Comparison of ENCODE assay signal across 8 cellular contexts in genomic region chr5:134176523-134177196, GRCh38. TPM values are rescaled to one million over a fixed set of nuclear protein-coding genes. Genes with fewer than 3 reads are reported as not detected.
DNase-seq lines count a peak whose midpoint lies in the region; ATAC-seq and TF ChIP-seq lines count a peak whose summit lies in the region.

Gene SKP1 (minus strand): TSS chr5:134176950. CDS start chr5:134174022, 2,928 bp downstream.

- H3K9me3 ChIP-seq in T-helper 17 cell (ENCODE audit: control insufficient read depth, low read length, poor library complexity, severe bottlenecking), result no peaks in the 10 kb centered on the region
- H3K9me3 ChIP-seq in upper lobe of left lung, result no peaks in the 10 kb centered on the region

- peak within 1 kb of the TSS; percentile 91 for H3K4me3 ChIP-seq in GM12875 (ENCODE audit: low read depth, low read length)
- peak within 1 kb of the TSS; percentile 59 to 92 (median 75) for H3K4me3 ChIP-seq in upper lobe of left lung

- ATAC-seq in HG02623 (IDR thresholded peaks at IDR 0.05; ENCODE audit: unreplicated experiment) (peak; percentile 78), T-helper 17 cell (peak; percentile 84), left cardiac atrium (peak; percentile 90 to 94), upper lobe of left lung (ENCODE audit: low FRiP score in 2 of 2) (peak; percentile 93 to 96)

- peak within 1 kb of the TSS; percentile 97 for H3K4me3 Mint-ChIP-seq in T-helper 17 cell
- H3K4me3 Mint-ChIP-seq in progenitor cell of endocrine pancreas (ENCODE audit: low read depth), result peak within 1 kb of the TSS; percentile 96

- TF ChIP-seq POLR2A in upper lobe of left lung (IDR thresholded peaks at IDR 0.05), result peak; percentile 43 to 99 (median 95)

- WGBS in upper lobe of left lung, 2 donors, result 0 to 1% methylated on average over 17 to 37 of the region's 83 CpGs

- no peaks in the 10 kb centered on the region for H3K27me3 ChIP-seq in upper lobe of left lung

- intact Hi-C loops in left cardiac atrium (cut with DNase I), result loop anchor here in 1 of 2 donors (10.0 kb wide), 1 partner anchor 188 kb away; the partner anchor contains the start of gene CDKL3

- peaks cover 24 to 34% (median 28%) of the 10 kb centered on the region in 4 donors for H3K4me1 ChIP-seq in upper lobe of left lung

- H3K27ac Mint-ChIP-seq in T-helper 17 cell (peak within 1 kb of the TSS; percentile 96), progenitor cell of endocrine pancreas (peak within 1 kb of the TSS; percentile 99)

- H3K36me3 ChIP-seq in upper lobe of left lung, result peaks cover 10 to 19% (median 13%) of the 10 kb centered on the region in 4 donors

- H3K36me3 Mint-ChIP-seq in T-helper 17 cell (ENCODE audit: low read depth), result peaks cover 7% of the 10 kb centered on the region
- H3K36me3 Mint-ChIP-seq in progenitor cell of endocrine pancreas (ENCODE audit: insufficient read depth), result peaks cover 8% of the 10 kb centered on the region

- peak in 1 of 4 donors; percentile 73 for TF ChIP-seq EP300 in upper lobe of left lung (IDR thresholded peaks at IDR 0.05)

- TF ChIP-seq CTCF in GM12875 (IDR thresholded peaks at IDR 0.05; ENCODE audit: borderline replicate concordance, insufficient read depth, low read depth, low read length) (no peak), progenitor cell of endocrine pancreas (IDR thresholded peaks at IDR 0.05; ENCODE audit: unreplicated experiment) (no peak), upper lobe of left lung (IDR thresholded peaks at IDR 0.05) (peak in 1 of 6 experiments; percentile 20)

- H3K9me3 Mint-ChIP-seq in progenitor cell of endocrine pancreas (ENCODE audit: low read depth), result no peaks in the 10 kb centered on the region

- DNase-seq in NCI-H1105 treated with DMSO at 0.1 percent for 48 hours (lab: John Stamatoyannopoulos, UW), result peak; percentile 59
- peak; percentile 76 to 87 (median 76) for DNase-seq in T-helper 17 cell
- peak; percentile 42 for DNase-seq in amniotic stem cell (lab: John Stamatoyannopoulos, UW)
- peak; percentile 85 for DNase-seq in left cardiac atrium
- peak; percentile 76 for DNase-seq in progenitor cell of endocrine pancreas (ENCODE audit: low spot score, unreplicated experiment)
- peak; percentile 77 to 98 for DNase-seq in upper lobe of left lung

- H3K4me1 Mint-ChIP-seq in T-helper 17 cell (peaks cover 23% of the 10 kb centered on the region), progenitor cell of endocrine pancreas (ENCODE audit: low read depth) (peaks cover 14% of the 10 kb centered on the region)

- H3K27me3 Mint-ChIP-seq in T-helper 17 cell (no peaks in the 10 kb centered on the region), progenitor cell of endocrine pancreas (no peaks in the 10 kb centered on the region)

- peak within 1 kb of the TSS; percentile 96 to 100 (median 98) for H3K27ac ChIP-seq in upper lobe of left lung

RNA-seq across cellular contexts. Expression of gene SKP1, which starts in this region (rescaled TPM):
- total RNA-seq in T-helper 17 cell (100 to 1,000 TPM; 284 to 339 TPM), left cardiac atrium (100 to 1,000 TPM; 391 to 436 TPM), progenitor cell of endocrine pancreas (339 and 358 TPM in 2 replicates), upper lobe of left lung (100 to 1,000 TPM in 5 of 6 donors, 10 to 100 TPM in 1; 24.1 to 232 (median 162) TPM)

Comparison
In these comparisons a context has a peak if more than half of its experiments do, and no peak if none do; other contexts are left out.
1. Peak in every context shown above with its lines: DNase-seq, ATAC-seq, H3K4me3 ChIP-seq and H3K27ac ChIP-seq.